In the genomic region with DNA sequence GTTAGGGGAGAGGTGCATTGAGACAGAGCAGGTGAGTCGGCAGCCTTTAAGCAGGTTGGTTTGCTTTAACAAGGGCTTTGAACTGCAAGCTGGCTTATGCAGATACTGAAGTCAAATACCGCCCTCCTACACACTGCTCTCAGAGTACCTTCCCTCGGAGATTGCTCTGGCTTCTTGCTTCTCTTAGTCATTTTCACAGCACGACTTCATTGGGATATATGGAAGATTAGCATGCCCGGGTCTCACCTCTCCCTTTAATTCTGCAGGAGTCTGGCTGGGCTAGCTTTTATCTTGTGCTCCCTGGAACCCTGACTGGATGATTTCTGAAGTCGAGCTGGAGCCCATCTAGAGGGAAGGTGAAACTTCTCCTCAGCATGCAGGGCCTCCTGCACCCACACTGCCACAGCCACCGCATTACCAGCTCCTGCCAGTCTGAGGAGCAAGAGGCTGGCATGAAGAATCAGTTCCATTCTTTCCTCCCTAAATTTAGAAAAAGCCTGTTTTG, we compare ENCODE assay signal across 9 cellular contexts.
A peak's percentile ranks its signal among the peaks of the same experiment; 100 is the strongest.
DNase-seq lines count a peak whose midpoint lies in the region; ATAC-seq and TF ChIP-seq lines count a peak whose summit lies in the region.
"Had no signal": no experiment of that assay in that cellular context is flagged by ENCODE, and none has a peak within 500 bp of the region (broad histone marks: within the 10 kb centered on the region; RNA-seq: fewer than 3 reads in every experiment).

No MANE protein-coding gene starts in this region.

- H3K36me3 ChIP-seq in GM23338 (ENCODE audit: insufficient read depth) (no peaks in the 10 kb centered on the region), SK-N-SH (replicated peaks in 1 of 2; ENCODE audit: control insufficient read depth in 1 of 2, insufficient read depth in 2 of 2, low read length in 1 of 2) (no peaks in the 10 kb centered on the region), iPS-20b (ENCODE audit: insufficient read depth, low read depth, low read length) (no peaks in the 10 kb centered on the region)
- H3K36me3 ChIP-seq: spleen had no signal

- peak; percentile 92 for ATAC-seq in GM23338
- ATAC-seq in HG02798 (IDR thresholded peaks at IDR 0.05; ENCODE audit: poor library complexity, unreplicated experiment), result no peak
- ATAC-seq in GM18870 (IDR thresholded peaks at IDR 0.05; ENCODE audit: unreplicated experiment), result no peak

- H3K9me3 Mint-ChIP-seq in GM23338, result no peaks in the 10 kb centered on the region

- H3K4me2 ChIP-seq in GM23338 (no peak overlapping the region), SK-N-SH (no peak overlapping the region)

- POLR2A ChIA-PET in SK-N-SH (lab: Yijun Ruan, JAX), result interaction anchor here (0.6 kb wide), 1 partner anchor 629 kb away, joined by 3 read pairs; no protein-coding TSS in a partner anchor

- no peak overlapping the region for H3K4me3 Mint-ChIP-seq in GM23338

- no peak overlapping the region for H3K9ac ChIP-seq in SK-N-SH
- peak overlapping the region; percentile 18; the same call in 1 of the 2 replicates for H3K9ac ChIP-seq in iPS-20b (ENCODE audit: low read depth, low read length)

- no peaks in the 10 kb centered on the region for H3K9me3 ChIP-seq in SK-N-SH
- H3K9me3 ChIP-seq in iPS-20b (ENCODE audit: insufficient read depth, low read depth, low read length), result no peaks in the 10 kb centered on the region
- H3K9me3 ChIP-seq: spleen had no signal

- H3K4me1 ChIP-seq in GM23338 (ENCODE audit: insufficient read depth) (peaks cover 57% of the 10 kb centered on the region), SK-N-SH (ENCODE audit: control insufficient read depth in 1 of 2, insufficient read depth in 2 of 2, low read depth in 1 of 2, low read length in 1 of 2) (peaks cover 2 to 5% of the 10 kb centered on the region in 2 experiments; a peak in 2 of 4 replicates), iPS-20b (ENCODE audit: insufficient read depth, low read length) (peaks cover 43% of the 10 kb centered on the region; the same call in 1 of the 2 replicates)

- TF ChIP-seq RAD21 in SK-N-SH (IDR thresholded peaks at IDR 0.05; ENCODE audit: low read length), result peak; percentile 73

- no peaks in the 10 kb centered on the region for H3K79me2 ChIP-seq in GM23338 (replicated peaks; ENCODE audit: insufficient read depth)
- H3K79me2 ChIP-seq in SK-N-SH (ENCODE audit: insufficient read depth), result no peaks in the 10 kb centered on the region

- TF ChIP-seq CTCF in GM23338 (conservative IDR thresholded peaks at IDR 0.05; ENCODE audit: low read depth in 2 of 2), result peak; percentile 33 to 45
- peak; percentile 34 for TF ChIP-seq CTCF in SK-N-SH (IDR thresholded peaks at IDR 0.05)

- H3K9me2 ChIP-seq in GM23338 (ENCODE audit: insufficient read depth) (peaks cover 13% of the 10 kb centered on the region), SK-N-SH (no peaks in the 10 kb centered on the region)

- H3K27me3 ChIP-seq in GM23338 (ENCODE audit: insufficient read depth) (no peaks in the 10 kb centered on the region), SK-N-SH (ENCODE audit: insufficient read depth) (no peaks in the 10 kb centered on the region), iPS-20b (ENCODE audit: insufficient read depth, low read length) (no peaks in the 10 kb centered on the region)
- H3K27me3 ChIP-seq: spleen had no signal

- 63% methylated on average over 5 of the region's 7 CpGs for WGBS in SK-N-SH (ENCODE audit: low lambda C conversion rate)

- peaks cover 56% of the 10 kb centered on the region for H3K4me1 Mint-ChIP-seq in GM23338

- CTCF ChIA-PET in SK-N-SH (lab: Yijun Ruan, JAX), result interaction anchor here (0.6 to 12.2 kb wide), 27 partner anchors 9 to 706 kb away, joined by 3 to 231 read pairs (median 4); no protein-coding TSS in a partner anchor

- DNase-seq in Ammon's horn (ENCODE audit: low spot score) (peak; percentile 20), GM23338 (ENCODE audit: low spot score) (peak; percentile 60), SK-N-SH (peak; percentile 57), midbrain (lab: John Stamatoyannopoulos, UW) (no peak), T-helper 9 cell (no peak)
- DNase-seq: spleen had no signal

- no peaks in the 10 kb centered on the region for H4K20me1 ChIP-seq in GM23338 (replicated peaks; ENCODE audit: insufficient read depth)
- no peaks in the 10 kb centered on the region for H4K20me1 ChIP-seq in SK-N-SH (ENCODE audit: insufficient read depth)

- H3K27ac Mint-ChIP-seq in GM23338, result peak overlapping the region; percentile 68; the same call in 1 of the 2 replicates

- no peak for TF ChIP-seq EP300 in SK-N-SH (IDR thresholded peaks at IDR 0.05; ENCODE audit: borderline replicate concordance in 1 of 2, low read depth in 1 of 2, low read length in 1 of 2)

- H3K36me3 Mint-ChIP-seq in GM23338 (ENCODE audit: low read depth), result no peaks in the 10 kb centered on the region

- H3K4me3 ChIP-seq in GM23338 (no peak overlapping the region), SK-N-SH (ENCODE audit: low read depth in 2 of 2, low read length in 1 of 2) (no peak overlapping the region), iPS-20b (ENCODE audit: low read length) (no peak overlapping the region)
- H3K4me3 ChIP-seq: spleen had no signal

- peak overlapping the region; percentile 33; the same call in 1 of the 2 replicates for H2AFZ ChIP-seq in GM23338
- no peak overlapping the region for H2AFZ ChIP-seq in SK-N-SH (ENCODE audit: low read depth)

- no peaks in the 10 kb centered on the region for H3F3A ChIP-seq in GM23338 (replicated peaks; ENCODE audit: low read depth)
- no peaks in the 10 kb centered on the region for H3F3A ChIP-seq in SK-N-SH (replicated peaks; ENCODE audit: insufficient read depth)

- H3K27ac ChIP-seq in GM23338 (ENCODE audit: low read depth) (no peak overlapping the region), SK-N-SH (ENCODE audit: low read depth in 2 of 2, low read length in 1 of 2) (no peak overlapping the region), iPS-20b (ENCODE audit: low read length) (no peak overlapping the region)
- H3K27ac ChIP-seq: spleen had no signal

- H3K27me3 Mint-ChIP-seq in GM23338 (ENCODE audit: insufficient read depth, low read depth, poor library complexity), result peaks cover 12% of the 10 kb centered on the region

TF ChIP-seq in GM23338, 12 proteins besides CTCF, POLR2A, EP300 and RAD21 (continues in another document):
- TF ChIP-seq, protein P1, sequence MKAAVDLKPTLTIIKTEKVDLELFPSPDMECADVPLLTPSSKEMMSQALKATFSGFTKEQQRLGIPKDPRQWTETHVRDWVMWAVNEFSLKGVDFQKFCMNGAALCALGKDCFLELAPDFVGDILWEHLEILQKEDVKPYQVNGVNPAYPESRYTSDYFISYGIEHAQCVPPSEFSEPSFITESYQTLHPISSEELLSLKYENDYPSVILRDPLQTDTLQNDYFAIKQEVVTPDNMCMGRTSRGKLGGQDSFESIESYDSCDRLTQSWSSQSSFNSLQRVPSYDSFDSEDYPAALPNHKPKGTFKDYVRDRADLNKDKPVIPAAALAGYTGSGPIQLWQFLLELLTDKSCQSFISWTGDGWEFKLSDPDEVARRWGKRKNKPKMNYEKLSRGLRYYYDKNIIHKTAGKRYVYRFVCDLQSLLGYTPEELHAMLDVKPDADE (IDR thresholded peaks at IDR 0.05), result no peak

TF ChIP-seq in SK-N-SH, 30 proteins besides CTCF, POLR2A, EP300 and RAD21:
- peak; percentile 50 for TF ChIP-seq SMC3 (IDR thresholded peaks at IDR 0.05; ENCODE audit: low read depth, low read length)
- TF ChIP-seq, protein P2, sequence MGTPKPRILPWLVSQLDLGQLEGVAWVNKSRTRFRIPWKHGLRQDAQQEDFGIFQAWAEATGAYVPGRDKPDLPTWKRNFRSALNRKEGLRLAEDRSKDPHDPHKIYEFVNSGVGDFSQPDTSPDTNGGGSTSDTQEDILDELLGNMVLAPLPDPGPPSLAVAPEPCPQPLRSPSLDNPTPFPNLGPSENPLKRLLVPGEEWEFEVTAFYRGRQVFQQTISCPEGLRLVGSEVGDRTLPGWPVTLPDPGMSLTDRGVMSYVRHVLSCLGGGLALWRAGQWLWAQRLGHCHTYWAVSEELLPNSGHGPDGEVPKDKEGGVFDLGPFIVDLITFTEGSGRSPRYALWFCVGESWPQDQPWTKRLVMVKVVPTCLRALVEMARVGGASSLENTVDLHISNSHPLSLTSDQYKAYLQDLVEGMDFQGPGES (IDR thresholded peaks at IDR 0.05; ENCODE audit: low read depth, low read length), result no peak

Comparison
In these comparisons a context has a peak if more than half of its experiments do, and no peak if none do; other contexts are left out.
1. DNase-seq: peak in Ammon's horn (single experiment), GM23338 (single experiment) and SK-N-SH (single experiment); none in midbrain (single experiment) and T-helper 9 cell (single experiment).